21 cellular contexts compared by ENCODE assay signal in the genomic region with DNA sequence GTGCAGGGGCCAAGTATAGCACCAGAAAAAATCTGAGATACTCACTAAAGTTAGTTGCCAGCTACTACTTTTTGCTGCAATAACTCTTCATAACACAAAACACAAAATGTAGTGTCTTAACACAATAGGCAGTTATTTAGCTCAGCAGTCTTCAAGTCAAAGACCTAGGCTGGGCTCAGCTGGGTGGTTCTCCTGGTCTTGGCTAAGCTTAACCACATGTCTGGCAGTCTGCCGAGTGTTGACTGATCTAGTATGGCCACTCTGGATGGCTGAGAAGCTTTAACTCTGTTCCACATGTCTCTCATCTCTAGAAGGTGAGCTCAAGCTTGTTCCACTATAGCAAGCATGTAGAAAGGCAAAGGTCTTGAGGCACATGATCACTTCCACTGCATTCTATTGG.
"Had no signal": no experiment of that assay in that cellular context is flagged by ENCODE, and none has a peak within 500 bp of the region (broad histone marks: within the 10 kb centered on the region; RNA-seq: fewer than 3 reads in every experiment).

No MANE protein-coding gene starts in this region.

- H3K9me3 ChIP-seq: SJCRH30 had no signal

- H3K4me3 ChIP-seq: SJCRH30 had no signal

- H3K27ac ChIP-seq: HL-60, SJCRH30 had no signal

- H3K36me3 ChIP-seq: SJCRH30 had no signal

- H3K4me1 ChIP-seq: SJCRH30 had no signal

- DNase-seq: IMR-90, Karpas-422, KG1, MM.1S, NCI-H1048, NCI-H1105, NCI-H1417 treated with DMSO at 0.1 percent for 48 hours, NCI-H146, NCI-H1694 treated with DMSO at 0.1 percent for 48 hours, NCI-H1930, NCI-H2081, NCI-H2107, NCI-H2227 treated with DMSO at 0.1 percent for 48 hours, NCI-H524, NCI-H526 treated with DMSO at 0.1 percent for 48 hours, NCI-H748 treated with DMSO at 0.1 percent for 48 hours, PC-3, SHP77 treated with DMSO at 0.1 percent for 48 hours, T-helper 1 cell had no signal
